In genomic region chr4:102625232-102625930, GRCh38 we compare ENCODE assay signal across 9 cellular contexts.
DNase-seq lines count a peak whose midpoint lies in the region; ATAC-seq and TF ChIP-seq lines count a peak whose summit lies in the region.
"Had no signal": no experiment of that assay in that cellular context is flagged by ENCODE, and none has a peak within 500 bp of the region (broad histone marks: within the 10 kb centered on the region; RNA-seq: fewer than 3 reads in every experiment).

No MANE protein-coding gene starts in this region.

- 33 to 43% (median 37%) methylated on average over 3 of the region's 3 CpGs for WGBS in spleen, 5 donors

- H3K4me1 ChIP-seq in spleen (peaks cover 0 to 14% (median 7%) of the 10 kb centered on the region in 6 donors), vagina (no peaks in the 10 kb centered on the region)

- intact Hi-C loops in spleen (cut with DNase I; ENCODE audit: low total_unique reads): loop anchor here (5.0 kb wide), 1 partner anchor 178 kb away; no protein-coding TSS in a partner anchor
- intact Hi-C loops in vagina (cut with DNase I): loop anchor here (10.0 kb wide), 1 partner anchor 389 kb away; the partner anchor contains the start of gene SLC9B1

- peak; percentile 94 for ATAC-seq in HG02610 (IDR thresholded peaks at IDR 0.05; ENCODE audit: unreplicated experiment)

- TF ChIP-seq CTCF in fibroblast of the aortic adventitia (IDR thresholded peaks at IDR 0.05; ENCODE audit: insufficient read depth, low read length): peak; percentile 30
- TF ChIP-seq CTCF in spleen (IDR thresholded peaks at IDR 0.05 in 8 of 11, conservative IDR thresholded peaks at IDR 0.05 in 3 of 11): peak in 10 of 11 experiments; percentile 16 to 67 (median 45)
- TF ChIP-seq CTCF in vagina (IDR thresholded peaks at IDR 0.05): peak in 1 of 3 experiments; percentile 49

- no peak overlapping the region for H3K4me3 ChIP-seq in fibroblast of the aortic adventitia (ENCODE audit: low read depth, low read length)
- no peak overlapping the region for H3K4me3 ChIP-seq in spleen
- no peak overlapping the region for H3K4me3 ChIP-seq in vagina
- H3K4me3 ChIP-seq: tibial artery had no signal

- peak; percentile 50 for DNase-seq in SIG-M5 treated with dmso at 0.1 percent for 504 hours (lab: John Stamatoyannopoulos, UW; ENCODE audit: unreplicated experiment)
- DNase-seq in SIG-M5 (lab: John Stamatoyannopoulos, UW): no peak
- peak; percentile 50 for DNase-seq in MV-4-11 (lab: John Stamatoyannopoulos, UW)
- peak; percentile 43 for DNase-seq in activated CD8-positive, alpha-beta memory T cell treated with anti-CD3 and anti-CD28 coated beads, Interleukin-2, amount 50 U/mL, for 1 hour (ENCODE audit: extremely low read depth)
- DNase-seq in fibroblast of the aortic adventitia (ENCODE audit: low read depth): peak; percentile 50
- peak; percentile 84 for DNase-seq in spleen
- no peak for DNase-seq in vagina (ENCODE audit: extremely low spot score in 2 of 2)

- H3K27me3 ChIP-seq in spleen (replicated peaks in 1 of 7): no peaks in the 10 kb centered on the region
- no peaks in the 10 kb centered on the region for H3K27me3 ChIP-seq in vagina
- H3K27me3 ChIP-seq: tibial artery had no signal

- TF ChIP-seq POLR2A in spleen (IDR thresholded peaks at IDR 0.05) (no peak), vagina (IDR thresholded peaks at IDR 0.05) (no peak)

- H3K36me3 ChIP-seq in spleen (peaks cover 0 to 3% (median 0%) of the 10 kb centered on the region in 6 donors), vagina (no peaks in the 10 kb centered on the region)
- H3K36me3 ChIP-seq: tibial artery had no signal

- H3K9me3 ChIP-seq in spleen (no peaks in the 10 kb centered on the region), vagina (no peaks in the 10 kb centered on the region)
- H3K9me3 ChIP-seq: tibial artery had no signal

- no peak overlapping the region for H3K27ac ChIP-seq in spleen
- no peak overlapping the region for H3K27ac ChIP-seq in vagina
- H3K27ac ChIP-seq: tibial artery had no signal

Comparison
In these comparisons a context has a peak if more than half of its experiments do, and no peak if none do; other contexts are left out.
1. DNase-seq: peak in SIG-M5 treated with dmso at 0.1 percent for 504 hours (single experiment), MV-4-11 (single experiment), activated CD8-positive, alpha-beta memory T cell treated with anti-CD3 and anti-CD28 coated beads, Interleukin-2, amount 50 U/mL, for 1 hour (single experiment), fibroblast of the aortic adventitia (single experiment) and spleen (single experiment); none in SIG-M5 (single experiment) and vagina (0 of 2).